ENCODE assay signal across 1 cellular context in the genomic region with DNA sequence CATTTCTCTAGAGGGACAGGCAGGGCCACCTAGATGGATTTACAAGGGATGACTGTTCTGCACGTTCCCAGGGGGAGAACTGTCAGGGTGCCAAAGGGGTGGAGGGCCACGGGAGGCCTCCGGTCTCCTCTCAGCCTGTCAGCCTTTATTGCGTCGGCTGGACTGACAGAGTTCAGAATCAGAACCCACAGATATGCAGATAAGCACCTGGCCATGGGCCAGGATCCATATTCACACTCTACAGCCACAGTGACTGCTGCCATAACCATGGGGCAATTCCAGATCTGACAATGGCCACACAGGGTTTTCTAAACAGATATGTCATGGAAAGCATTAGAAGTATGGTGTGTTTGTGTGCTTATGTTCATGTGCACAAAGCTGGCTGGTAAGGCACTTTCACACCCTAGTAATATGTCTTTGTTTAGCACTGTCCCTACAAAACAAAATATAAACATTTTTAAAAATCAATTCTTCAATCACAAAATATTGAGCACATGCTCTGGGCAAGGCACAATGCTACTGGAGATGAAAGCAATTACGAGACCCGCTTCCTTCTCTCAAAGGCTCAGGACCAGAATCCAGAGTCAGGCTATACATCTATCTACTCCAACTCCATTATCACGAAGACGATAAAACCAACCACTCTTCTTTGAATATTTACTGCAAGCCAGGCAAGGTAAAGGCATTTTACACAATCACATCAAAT.
A peak's percentile ranks its signal among the peaks of the same experiment; 100 is the strongest.
TF ChIP-seq lines count a peak whose summit lies in the region.

No MANE protein-coding gene starts in this region.

TF ChIP-seq in HepG2, 621 proteins besides CTCF, POLR2A, EP300 and RAD21 (continued from another document):
- no peak for TF ChIP-seq ZEB1 (IDR thresholded peaks at IDR 0.05; ENCODE audit: insufficient replicate concordance, low read depth)
- TF ChIP-seq REL (CRISPR knock-in tag; conservative IDR thresholded peaks at IDR 0.05): no peak
- TF ChIP-seq ZNF772 (CRISPR knock-in tag; IDR thresholded peaks at IDR 0.05): 0 out of 2 replicates have a peak, but pooled peaks have one; percentile 59
- TF ChIP-seq BHLHE40 (IDR thresholded peaks at IDR 0.05; ENCODE audit: low read length): peak; percentile 69
- no peak; the same call in 1 of the 2 replicates for TF ChIP-seq KLF6 (CRISPR knock-in tag; IDR thresholded peaks at IDR 0.05)
- no peak; the same call in 1 of the 2 replicates for TF ChIP-seq NRL (CRISPR knock-in tag; IDR thresholded peaks at IDR 0.05; ENCODE audit: borderline replicate concordance)
- TF ChIP-seq, protein P1, sequence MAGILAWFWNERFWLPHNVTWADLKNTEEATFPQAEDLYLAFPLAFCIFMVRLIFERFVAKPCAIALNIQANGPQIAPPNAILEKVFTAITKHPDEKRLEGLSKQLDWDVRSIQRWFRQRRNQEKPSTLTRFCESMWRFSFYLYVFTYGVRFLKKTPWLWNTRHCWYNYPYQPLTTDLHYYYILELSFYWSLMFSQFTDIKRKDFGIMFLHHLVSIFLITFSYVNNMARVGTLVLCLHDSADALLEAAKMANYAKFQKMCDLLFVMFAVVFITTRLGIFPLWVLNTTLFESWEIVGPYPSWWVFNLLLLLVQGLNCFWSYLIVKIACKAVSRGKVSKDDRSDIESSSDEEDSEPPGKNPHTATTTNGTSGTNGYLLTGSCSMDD (CRISPR knock-in tag; IDR thresholded peaks at IDR 0.05): no peak
- TF ChIP-seq RFXAP (CRISPR knock-in tag; IDR thresholded peaks at IDR 0.05; ENCODE audit: borderline replicate concordance): peak; percentile 70; the same call in 1 of the 2 replicates
- TF ChIP-seq MZF1 (CRISPR knock-in tag; IDR thresholded peaks at IDR 0.05; ENCODE audit: borderline replicate concordance): no peak
- TF ChIP-seq CHCHD3 (CRISPR knock-in tag; IDR thresholded peaks at IDR 0.05): no peak
- TF ChIP-seq ZNF547 (CRISPR knock-in tag; IDR thresholded peaks at IDR 0.05): no peak
- no peak for TF ChIP-seq ZBTB42 (CRISPR knock-in tag; IDR thresholded peaks at IDR 0.05)
- TF ChIP-seq, protein P2, sequence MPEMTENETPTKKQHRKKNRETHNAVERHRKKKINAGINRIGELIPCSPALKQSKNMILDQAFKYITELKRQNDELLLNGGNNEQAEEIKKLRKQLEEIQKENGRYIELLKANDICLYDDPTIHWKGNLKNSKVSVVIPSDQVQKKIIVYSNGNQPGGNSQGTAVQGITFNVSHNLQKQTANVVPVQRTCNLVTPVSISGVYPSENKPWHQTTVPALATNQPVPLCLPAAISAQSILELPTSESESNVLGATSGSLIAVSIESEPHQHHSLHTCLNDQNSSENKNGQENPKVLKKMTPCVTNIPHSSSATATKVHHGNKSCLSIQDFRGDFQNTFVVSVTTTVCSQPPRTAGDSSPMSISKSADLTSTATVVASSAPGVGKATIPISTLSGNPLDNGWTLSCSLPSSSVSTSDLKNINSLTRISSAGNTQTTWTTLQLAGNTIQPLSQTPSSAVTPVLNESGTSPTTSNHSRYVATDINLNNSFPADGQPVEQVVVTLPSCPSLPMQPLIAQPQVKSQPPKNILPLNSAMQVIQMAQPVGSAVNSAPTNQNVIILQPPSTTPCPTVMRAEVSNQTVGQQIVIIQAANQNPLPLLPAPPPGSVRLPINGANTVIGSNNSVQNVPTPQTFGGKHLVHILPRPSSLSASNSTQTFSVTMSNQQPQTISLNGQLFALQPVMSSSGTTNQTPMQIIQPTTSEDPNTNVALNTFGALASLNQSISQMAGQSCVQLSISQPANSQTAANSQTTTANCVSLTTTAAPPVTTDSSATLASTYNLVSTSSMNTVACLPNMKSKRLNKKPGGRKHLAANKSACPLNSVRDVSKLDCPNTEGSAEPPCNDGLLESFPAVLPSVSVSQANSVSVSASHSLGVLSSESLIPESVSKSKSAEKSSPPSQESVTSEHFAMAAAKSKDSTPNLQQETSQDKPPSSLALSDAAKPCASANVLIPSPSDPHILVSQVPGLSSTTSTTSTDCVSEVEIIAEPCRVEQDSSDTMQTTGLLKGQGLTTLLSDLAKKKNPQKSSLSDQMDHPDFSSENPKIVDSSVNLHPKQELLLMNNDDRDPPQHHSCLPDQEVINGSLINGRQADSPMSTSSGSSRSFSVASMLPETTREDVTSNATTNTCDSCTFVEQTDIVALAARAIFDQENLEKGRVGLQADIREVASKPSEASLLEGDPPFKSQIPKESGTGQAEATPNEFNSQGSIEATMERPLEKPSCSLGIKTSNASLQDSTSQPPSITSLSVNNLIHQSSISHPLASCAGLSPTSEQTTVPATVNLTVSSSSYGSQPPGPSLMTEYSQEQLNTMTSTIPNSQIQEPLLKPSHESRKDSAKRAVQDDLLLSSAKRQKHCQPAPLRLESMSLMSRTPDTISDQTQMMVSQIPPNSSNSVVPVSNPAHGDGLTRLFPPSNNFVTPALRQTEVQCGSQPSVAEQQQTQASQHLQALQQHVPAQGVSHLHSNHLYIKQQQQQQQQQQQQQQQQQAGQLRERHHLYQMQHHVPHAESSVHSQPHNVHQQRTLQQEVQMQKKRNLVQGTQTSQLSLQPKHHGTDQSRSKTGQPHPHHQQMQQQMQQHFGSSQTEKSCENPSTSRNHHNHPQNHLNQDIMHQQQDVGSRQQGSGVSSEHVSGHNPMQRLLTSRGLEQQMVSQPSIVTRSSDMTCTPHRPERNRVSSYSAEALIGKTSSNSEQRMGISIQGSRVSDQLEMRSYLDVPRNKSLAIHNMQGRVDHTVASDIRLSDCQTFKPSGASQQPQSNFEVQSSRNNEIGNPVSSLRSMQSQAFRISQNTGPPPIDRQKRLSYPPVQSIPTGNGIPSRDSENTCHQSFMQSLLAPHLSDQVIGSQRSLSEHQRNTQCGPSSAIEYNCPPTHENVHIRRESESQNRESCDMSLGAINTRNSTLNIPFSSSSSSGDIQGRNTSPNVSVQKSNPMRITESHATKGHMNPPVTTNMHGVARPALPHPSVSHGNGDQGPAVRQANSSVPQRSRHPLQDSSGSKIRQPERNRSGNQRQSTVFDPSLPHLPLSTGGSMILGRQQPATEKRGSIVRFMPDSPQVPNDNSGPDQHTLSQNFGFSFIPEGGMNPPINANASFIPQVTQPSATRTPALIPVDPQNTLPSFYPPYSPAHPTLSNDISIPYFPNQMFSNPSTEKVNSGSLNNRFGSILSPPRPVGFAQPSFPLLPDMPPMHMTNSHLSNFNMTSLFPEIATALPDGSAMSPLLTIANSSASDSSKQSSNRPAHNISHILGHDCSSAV (CRISPR knock-in tag; IDR thresholded peaks at IDR 0.05; ENCODE audit: borderline replicate concordance): no peak
- no peak for TF ChIP-seq HNRNPK (IDR thresholded peaks at IDR 0.05; ENCODE audit: low read depth, low read length, poor library complexity, severe bottlenecking)
- no peak for TF ChIP-seq KLF11 (CRISPR knock-in tag; IDR thresholded peaks at IDR 0.05)
- no peak for TF ChIP-seq U2AF1 (optimal IDR thresholded peaks at IDR 0.05; ENCODE audit: low read depth, low read length)
- TF ChIP-seq ZNF598 (CRISPR knock-in tag; IDR thresholded peaks at IDR 0.05; ENCODE audit: borderline replicate concordance): no peak
- no peak for TF ChIP-seq ZNF121 (CRISPR knock-in tag; IDR thresholded peaks at IDR 0.05)
- TF ChIP-seq TP53 (CRISPR knock-in tag; conservative IDR thresholded peaks at IDR 0.05): no peak
- TF ChIP-seq NFATC3 (CRISPR knock-in tag; IDR thresholded peaks at IDR 0.05): no peak
- 0 out of 2 replicates have a peak, but pooled peaks have one; percentile 60 for TF ChIP-seq KDM3A (CRISPR knock-in tag; IDR thresholded peaks at IDR 0.05; ENCODE audit: low read depth)
- peak; percentile 91 for TF ChIP-seq SP5 (CRISPR knock-in tag; IDR thresholded peaks at IDR 0.05; ENCODE audit: borderline replicate concordance, low read depth)
- TF ChIP-seq, protein P3, sequence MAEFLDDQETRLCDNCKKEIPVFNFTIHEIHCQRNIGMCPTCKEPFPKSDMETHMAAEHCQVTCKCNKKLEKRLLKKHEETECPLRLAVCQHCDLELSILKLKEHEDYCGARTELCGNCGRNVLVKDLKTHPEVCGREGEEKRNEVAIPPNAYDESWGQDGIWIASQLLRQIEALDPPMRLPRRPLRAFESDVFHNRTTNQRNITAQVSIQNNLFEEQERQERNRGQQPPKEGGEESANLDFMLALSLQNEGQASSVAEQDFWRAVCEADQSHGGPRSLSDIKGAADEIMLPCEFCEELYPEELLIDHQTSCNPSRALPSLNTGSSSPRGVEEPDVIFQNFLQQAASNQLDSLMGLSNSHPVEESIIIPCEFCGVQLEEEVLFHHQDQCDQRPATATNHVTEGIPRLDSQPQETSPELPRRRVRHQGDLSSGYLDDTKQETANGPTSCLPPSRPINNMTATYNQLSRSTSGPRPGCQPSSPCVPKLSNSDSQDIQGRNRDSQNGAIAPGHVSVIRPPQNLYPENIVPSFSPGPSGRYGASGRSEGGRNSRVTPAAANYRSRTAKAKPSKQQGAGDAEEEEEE (CRISPR knock-in tag; IDR thresholded peaks at IDR 0.05; ENCODE audit: borderline replicate concordance): no peak
- TF ChIP-seq GZF1 (CRISPR knock-in tag; IDR thresholded peaks at IDR 0.05): no peak
- TF ChIP-seq, protein P4, sequence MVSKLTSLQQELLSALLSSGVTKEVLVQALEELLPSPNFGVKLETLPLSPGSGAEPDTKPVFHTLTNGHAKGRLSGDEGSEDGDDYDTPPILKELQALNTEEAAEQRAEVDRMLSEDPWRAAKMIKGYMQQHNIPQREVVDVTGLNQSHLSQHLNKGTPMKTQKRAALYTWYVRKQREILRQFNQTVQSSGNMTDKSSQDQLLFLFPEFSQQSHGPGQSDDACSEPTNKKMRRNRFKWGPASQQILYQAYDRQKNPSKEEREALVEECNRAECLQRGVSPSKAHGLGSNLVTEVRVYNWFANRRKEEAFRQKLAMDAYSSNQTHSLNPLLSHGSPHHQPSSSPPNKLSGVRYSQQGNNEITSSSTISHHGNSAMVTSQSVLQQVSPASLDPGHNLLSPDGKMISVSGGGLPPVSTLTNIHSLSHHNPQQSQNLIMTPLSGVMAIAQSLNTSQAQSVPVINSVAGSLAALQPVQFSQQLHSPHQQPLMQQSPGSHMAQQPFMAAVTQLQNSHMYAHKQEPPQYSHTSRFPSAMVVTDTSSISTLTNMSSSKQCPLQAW (CRISPR knock-in tag; IDR thresholded peaks at IDR 0.05): peak; percentile 55; the same call in 1 of the 2 replicates
- TF ChIP-seq ZNF766 (CRISPR knock-in tag; IDR thresholded peaks at IDR 0.05; ENCODE audit: borderline replicate concordance): no peak
- no peak for TF ChIP-seq ZNF775 (CRISPR knock-in tag; IDR thresholded peaks at IDR 0.05; ENCODE audit: borderline replicate concordance)
- TF ChIP-seq AGO2 (optimal IDR thresholded peaks at IDR 0.05; ENCODE audit: low read depth, low read length): no peak
- no peak for TF ChIP-seq TMF1 (CRISPR knock-in tag; IDR thresholded peaks at IDR 0.05; ENCODE audit: low read depth)
- TF ChIP-seq FLYWCH1 (CRISPR knock-in tag; IDR thresholded peaks at IDR 0.05): peak; percentile 15; the same call in 1 of the 2 replicates
- no peak for TF ChIP-seq KDM6A (CRISPR knock-in tag; IDR thresholded peaks at IDR 0.05; ENCODE audit: low read depth)
- TF ChIP-seq, protein P5, sequence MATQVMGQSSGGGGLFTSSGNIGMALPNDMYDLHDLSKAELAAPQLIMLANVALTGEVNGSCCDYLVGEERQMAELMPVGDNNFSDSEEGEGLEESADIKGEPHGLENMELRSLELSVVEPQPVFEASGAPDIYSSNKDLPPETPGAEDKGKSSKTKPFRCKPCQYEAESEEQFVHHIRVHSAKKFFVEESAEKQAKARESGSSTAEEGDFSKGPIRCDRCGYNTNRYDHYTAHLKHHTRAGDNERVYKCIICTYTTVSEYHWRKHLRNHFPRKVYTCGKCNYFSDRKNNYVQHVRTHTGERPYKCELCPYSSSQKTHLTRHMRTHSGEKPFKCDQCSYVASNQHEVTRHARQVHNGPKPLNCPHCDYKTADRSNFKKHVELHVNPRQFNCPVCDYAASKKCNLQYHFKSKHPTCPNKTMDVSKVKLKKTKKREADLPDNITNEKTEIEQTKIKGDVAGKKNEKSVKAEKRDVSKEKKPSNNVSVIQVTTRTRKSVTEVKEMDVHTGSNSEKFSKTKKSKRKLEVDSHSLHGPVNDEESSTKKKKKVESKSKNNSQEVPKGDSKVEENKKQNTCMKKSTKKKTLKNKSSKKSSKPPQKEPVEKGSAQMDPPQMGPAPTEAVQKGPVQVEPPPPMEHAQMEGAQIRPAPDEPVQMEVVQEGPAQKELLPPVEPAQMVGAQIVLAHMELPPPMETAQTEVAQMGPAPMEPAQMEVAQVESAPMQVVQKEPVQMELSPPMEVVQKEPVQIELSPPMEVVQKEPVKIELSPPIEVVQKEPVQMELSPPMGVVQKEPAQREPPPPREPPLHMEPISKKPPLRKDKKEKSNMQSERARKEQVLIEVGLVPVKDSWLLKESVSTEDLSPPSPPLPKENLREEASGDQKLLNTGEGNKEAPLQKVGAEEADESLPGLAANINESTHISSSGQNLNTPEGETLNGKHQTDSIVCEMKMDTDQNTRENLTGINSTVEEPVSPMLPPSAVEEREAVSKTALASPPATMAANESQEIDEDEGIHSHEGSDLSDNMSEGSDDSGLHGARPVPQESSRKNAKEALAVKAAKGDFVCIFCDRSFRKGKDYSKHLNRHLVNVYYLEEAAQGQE (IDR thresholded peaks at IDR 0.05; ENCODE audit: borderline replicate concordance in 1 of 2, low read depth in 1 of 2, low read length in 2 of 2): 0 out of 4 replicates have a peak, but pooled peaks of 1 of the 2 experiments have one; percentile 52
- TF ChIP-seq, protein P6, sequence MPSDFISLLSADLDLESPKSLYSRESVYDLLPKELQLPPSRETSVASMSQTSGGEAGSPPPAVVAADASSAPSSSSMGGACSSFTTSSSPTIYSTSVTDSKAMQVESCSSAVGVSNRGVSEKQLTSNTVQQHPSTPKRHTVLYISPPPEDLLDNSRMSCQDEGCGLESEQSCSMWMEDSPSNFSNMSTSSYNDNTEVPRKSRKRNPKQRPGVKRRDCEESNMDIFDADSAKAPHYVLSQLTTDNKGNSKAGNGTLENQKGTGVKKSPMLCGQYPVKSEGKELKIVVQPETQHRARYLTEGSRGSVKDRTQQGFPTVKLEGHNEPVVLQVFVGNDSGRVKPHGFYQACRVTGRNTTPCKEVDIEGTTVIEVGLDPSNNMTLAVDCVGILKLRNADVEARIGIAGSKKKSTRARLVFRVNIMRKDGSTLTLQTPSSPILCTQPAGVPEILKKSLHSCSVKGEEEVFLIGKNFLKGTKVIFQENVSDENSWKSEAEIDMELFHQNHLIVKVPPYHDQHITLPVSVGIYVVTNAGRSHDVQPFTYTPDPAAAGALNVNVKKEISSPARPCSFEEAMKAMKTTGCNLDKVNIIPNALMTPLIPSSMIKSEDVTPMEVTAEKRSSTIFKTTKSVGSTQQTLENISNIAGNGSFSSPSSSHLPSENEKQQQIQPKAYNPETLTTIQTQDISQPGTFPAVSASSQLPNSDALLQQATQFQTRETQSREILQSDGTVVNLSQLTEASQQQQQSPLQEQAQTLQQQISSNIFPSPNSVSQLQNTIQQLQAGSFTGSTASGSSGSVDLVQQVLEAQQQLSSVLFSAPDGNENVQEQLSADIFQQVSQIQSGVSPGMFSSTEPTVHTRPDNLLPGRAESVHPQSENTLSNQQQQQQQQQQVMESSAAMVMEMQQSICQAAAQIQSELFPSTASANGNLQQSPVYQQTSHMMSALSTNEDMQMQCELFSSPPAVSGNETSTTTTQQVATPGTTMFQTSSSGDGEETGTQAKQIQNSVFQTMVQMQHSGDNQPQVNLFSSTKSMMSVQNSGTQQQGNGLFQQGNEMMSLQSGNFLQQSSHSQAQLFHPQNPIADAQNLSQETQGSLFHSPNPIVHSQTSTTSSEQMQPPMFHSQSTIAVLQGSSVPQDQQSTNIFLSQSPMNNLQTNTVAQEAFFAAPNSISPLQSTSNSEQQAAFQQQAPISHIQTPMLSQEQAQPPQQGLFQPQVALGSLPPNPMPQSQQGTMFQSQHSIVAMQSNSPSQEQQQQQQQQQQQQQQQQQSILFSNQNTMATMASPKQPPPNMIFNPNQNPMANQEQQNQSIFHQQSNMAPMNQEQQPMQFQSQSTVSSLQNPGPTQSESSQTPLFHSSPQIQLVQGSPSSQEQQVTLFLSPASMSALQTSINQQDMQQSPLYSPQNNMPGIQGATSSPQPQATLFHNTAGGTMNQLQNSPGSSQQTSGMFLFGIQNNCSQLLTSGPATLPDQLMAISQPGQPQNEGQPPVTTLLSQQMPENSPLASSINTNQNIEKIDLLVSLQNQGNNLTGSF (CRISPR knock-in tag; IDR thresholded peaks at IDR 0.05): no peak
